Comparison of ENCODE assay signal across 4 cellular contexts in the genomic region with DNA sequence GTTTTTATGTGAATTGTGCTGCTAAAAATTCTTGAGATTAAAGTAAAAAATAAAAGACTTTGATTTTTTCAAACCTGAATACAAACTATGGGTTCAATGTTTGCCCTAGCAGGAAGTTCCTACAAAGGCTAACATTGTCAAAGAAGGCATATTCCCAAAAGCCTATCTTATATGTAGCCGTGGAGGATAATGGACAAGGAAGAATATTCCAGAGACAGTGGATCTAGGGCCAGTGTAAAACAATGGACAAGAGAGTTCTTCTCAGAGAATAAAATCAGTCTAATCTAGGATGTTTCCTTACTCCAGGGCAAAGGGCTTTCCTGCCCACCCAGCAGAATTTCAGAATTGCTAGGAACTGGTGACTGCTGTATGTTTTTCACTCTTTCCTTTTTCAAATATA.
"Had no signal": no experiment of that assay in that cellular context is flagged by ENCODE, and none has a peak within 500 bp of the region (broad histone marks: within the 10 kb centered on the region; RNA-seq: fewer than 3 reads in every experiment).

No MANE protein-coding gene starts in this region.

- DNase-seq: H9, HCEC 1CT, IMR-90, KG1 had no signal
